9 cellular contexts compared by ENCODE assay signal in the genomic region with DNA sequence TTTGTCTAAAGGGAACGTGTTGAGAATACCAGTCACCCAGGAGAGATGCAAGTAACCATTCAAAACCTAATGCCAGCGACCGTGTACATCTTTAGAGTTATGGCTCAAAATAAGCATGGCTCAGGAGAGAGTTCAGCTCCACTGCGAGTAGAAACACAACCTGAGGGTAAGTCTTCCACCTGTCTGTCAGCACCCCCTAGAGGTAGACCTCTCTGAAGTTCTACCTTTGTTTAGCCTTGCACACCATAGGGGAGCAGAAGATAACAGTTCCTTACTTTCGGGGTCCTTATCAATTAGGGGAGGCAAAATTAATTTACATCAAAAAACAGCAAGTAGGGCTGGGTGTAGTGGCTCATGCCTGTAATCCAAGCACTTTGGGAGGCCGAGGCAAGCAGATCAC.
A peak's percentile ranks its signal among the peaks of the same experiment; 100 is the strongest.
DNase-seq lines count a peak whose midpoint lies in the region; ATAC-seq and TF ChIP-seq lines count a peak whose summit lies in the region.
"Had no signal": no experiment of that assay in that cellular context is flagged by ENCODE, and none has a peak within 500 bp of the region (broad histone marks: within the 10 kb centered on the region; RNA-seq: fewer than 3 reads in every experiment).

No MANE protein-coding gene starts in this region.

- H3K9ac ChIP-seq in OCI-LY3 (ENCODE audit: low read length) (no peak overlapping the region), GM23248 (no peak overlapping the region)

- in situ Hi-C loops in GM23248 (cut with MboI), result no loop called here

- no peaks in the 10 kb centered on the region for H3K9me2 ChIP-seq in GM23248 (ENCODE audit: insufficient read depth)

- no peaks in the 10 kb centered on the region for H3K9me3 ChIP-seq in OCI-LY3 (ENCODE audit: insufficient read depth, low read length)
- no peaks in the 10 kb centered on the region for H3K9me3 ChIP-seq in GM23248 (ENCODE audit: low read depth)
- H3K9me3 ChIP-seq: heart right ventricle had no signal

- H3K27me3 ChIP-seq in OCI-LY3 (ENCODE audit: low read depth, low read length) (no peaks in the 10 kb centered on the region), GM23248 (replicated peaks; ENCODE audit: insufficient read depth) (no peaks in the 10 kb centered on the region)
- H3K27me3 ChIP-seq: heart right ventricle had no signal

- H3K4me3 ChIP-seq in AG09309 (ENCODE audit: control insufficient read depth, low read depth, low read length) (no peak overlapping the region), GM12865 (ENCODE audit: low read depth, low read length) (no peak overlapping the region), OCI-LY3 (ENCODE audit: low read length) (no peak overlapping the region), GM23248 (no peak overlapping the region)
- H3K4me3 ChIP-seq: heart right ventricle had no signal

- H2AFZ ChIP-seq in OCI-LY3 (ENCODE audit: low read depth, low read length) (no peak overlapping the region), GM23248 (no peak overlapping the region)

- DNase-seq in AG09309 (ENCODE audit: low read depth) (no peak), GM12865 (ENCODE audit: low read depth) (peak; percentile 31), germinal center (ENCODE audit: low spot score) (peak; percentile 7), GM23248 (no peak)
- no peak for DNase-seq in stimulated activated CD4-positive, alpha-beta T cell treated with anti-CD3 and anti-CD28 coated beads, Interleukin-2, amount 100 ng/mL, for 48 hours
- DNase-seq: heart right ventricle had no signal

- H3K4me2 ChIP-seq in OCI-LY3 (ENCODE audit: low read length), result peak overlapping the region; percentile 31
- H3K4me2 ChIP-seq in GM23248 (ENCODE audit: unreplicated experiment), result no peak overlapping the region

- H3K79me2 ChIP-seq in OCI-LY3 (ENCODE audit: low read length) (no peaks in the 10 kb centered on the region), GM23248 (ENCODE audit: insufficient read depth) (no peaks in the 10 kb centered on the region)

- H3K36me3 ChIP-seq in OCI-LY3 (replicated peaks; ENCODE audit: low read depth, low read length), result no peaks in the 10 kb centered on the region
- H3K36me3 ChIP-seq in GM23248 (ENCODE audit: low read depth), result no peaks in the 10 kb centered on the region

- peaks cover 10% of the 10 kb centered on the region for H3K4me1 ChIP-seq in OCI-LY3 (ENCODE audit: low read length)
- no peaks in the 10 kb centered on the region for H3K4me1 ChIP-seq in GM23248 (ENCODE audit: insufficient read depth)
- H3K4me1 ChIP-seq: heart right ventricle had no signal

- 74 to 81% methylated on average over 6 of the region's 6 CpGs for WGBS in GM23248 (ENCODE audit: low coverage in 1 of 2, low lambda C conversion rate in 2 of 2, missing lambda C conversion rate in 2 of 2), 2 experiments

- TF ChIP-seq CTCF in AG09309 (IDR thresholded peaks at IDR 0.05; ENCODE audit: control insufficient read depth, insufficient read depth, low read depth, low read length, missing control alignments), result peak; percentile 32
- peak; percentile 50 for TF ChIP-seq CTCF in GM12865 (IDR thresholded peaks at IDR 0.05; ENCODE audit: insufficient read depth, low read depth, low read length, missing control alignments)
- peak; percentile 78 for TF ChIP-seq CTCF in OCI-LY3 (IDR thresholded peaks at IDR 0.05; ENCODE audit: low read depth, low read length)

- ATAC-seq in HG03280 (IDR thresholded peaks at IDR 0.05; ENCODE audit: unreplicated experiment), result no peak
- no peak for ATAC-seq in GM21526 (IDR thresholded peaks at IDR 0.05; ENCODE audit: low FRiP score, unreplicated experiment)
- ATAC-seq: heart right ventricle had no signal

- H3K27ac ChIP-seq in OCI-LY3 (ENCODE audit: low read length), result no peak overlapping the region
- H3K27ac ChIP-seq in GM23248, result no peak overlapping the region
- H3K27ac ChIP-seq: heart right ventricle had no signal

- H4K20me1 ChIP-seq in OCI-LY3 (ENCODE audit: insufficient read depth, low read length) (no peaks in the 10 kb centered on the region), GM23248 (ENCODE audit: insufficient read depth) (no peaks in the 10 kb centered on the region)

- H3F3A ChIP-seq in GM23248 (ENCODE audit: insufficient read depth), result no peaks in the 10 kb centered on the region

Comparison
In these comparisons a context has a peak if more than half of its experiments do, and no peak if none do; other contexts are left out.
1. DNase-seq: peak in GM12865 (single experiment) and germinal center (single experiment); none in AG09309 (single experiment), GM23248 (single experiment) and stimulated activated CD4-positive, alpha-beta T cell treated with anti-CD3 and anti-CD28 coated beads, Interleukin-2, amount 100 ng/mL, for 48 hours (0 of 2).
2. Peak in every context shown above with its lines, with median percentiles within 50 percentile points of each other: CTCF ChIP-seq.